ENCODE assay signal across 21 cellular contexts in the genomic region with DNA sequence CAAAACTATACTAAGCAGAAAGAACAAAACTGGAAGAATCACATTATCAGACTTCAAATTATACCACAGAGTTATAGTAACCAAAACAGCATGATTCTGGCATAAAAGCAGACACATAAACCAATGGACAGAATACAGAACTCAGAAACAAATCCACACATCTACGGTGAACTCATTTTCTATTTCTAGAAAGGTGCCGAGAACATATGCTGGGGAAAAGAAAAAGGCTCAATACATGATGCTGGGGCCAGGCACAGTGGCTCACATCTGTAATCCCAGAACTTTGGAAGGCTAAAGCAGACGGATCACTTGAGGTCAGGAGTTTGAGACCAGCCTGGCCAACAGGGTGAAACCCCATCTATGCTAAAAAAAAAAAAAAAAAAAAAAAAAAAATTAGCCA.
"Had no signal": no experiment of that assay in that cellular context is flagged by ENCODE, and none has a peak within 500 bp of the region (broad histone marks: within the 10 kb centered on the region; RNA-seq: fewer than 3 reads in every experiment).

No MANE protein-coding gene starts in this region.

- H3K27me3 Mint-ChIP-seq: activated CD4-positive, alpha-beta memory T cell treated with anti-CD3 and anti-CD28 coated beads, Interleukin-2, amount 10 ng/mL, durations not matched to agents 7 days and 5 days; activated CD4-positive, alpha-beta T cell treated with anti-CD3 and anti-CD28 coated beads for 36 hours; activated naive CD8-positive, alpha-beta T cell treated with anti-CD3 and anti-CD28 coated beads, Interleukin-2, amount 10 ng/mL, durations not matched to agents 7 days and 5 days had no signal

- H3K9me3 ChIP-seq: adrenal gland, MG63 had no signal

- H3K4me3 Mint-ChIP-seq: activated CD4-positive, alpha-beta memory T cell treated with anti-CD3 and anti-CD28 coated beads, Interleukin-2, amount 10 ng/mL, durations not matched to agents 7 days and 5 days; activated CD4-positive, alpha-beta T cell treated with anti-CD3 and anti-CD28 coated beads for 36 hours; activated naive CD8-positive, alpha-beta T cell treated with anti-CD3 and anti-CD28 coated beads, Interleukin-2, amount 10 ng/mL, durations not matched to agents 7 days and 5 days had no signal

- H3K27ac ChIP-seq: adrenal gland, VCaP had no signal

- H3K4me3 ChIP-seq: adrenal gland, MG63 had no signal

- DNase-seq: activated CD4-positive, alpha-beta memory T cell treated with anti-CD3 and anti-CD28 coated beads, Interleukin-2, amount 10 ng/mL, durations not matched to agents 7 days and 5 days; activated CD4-positive, alpha-beta T cell treated with anti-CD3 and anti-CD28 coated beads for 36 hours; activated CD4-positive, alpha-beta T cell treated with anti-CD3 and anti-CD28 coated beads, Interleukin-2, amount 50 U/mL, for 1 hour; activated effector memory CD4-positive, alpha-beta T cell treated with Interleukin-2 at 50 U/mL for 16 hours; activated naive CD4-positive, alpha-beta T cell treated with Interleukin-2 at 50 U/mL for 16 hours; activated naive CD8-positive, alpha-beta T cell treated with anti-CD3 and anti-CD28 coated beads, Interleukin-2, amount 10 ng/mL, durations not matched to agents 7 days and 5 days; adrenal gland; anterior cingulate cortex; central memory CD4-positive, alpha-beta T cell; MG63; MV-4-11; NCI-H1092 treated with DMSO at 0.1 percent for 48 hours; NCI-H1417 treated with DMSO at 0.1 percent for 48 hours; NCI-H1694 treated with DMSO at 0.1 percent for 48 hours; NCI-H2029 treated with DMSO at 0.1 percent for 48 hours; NCI-H345; NCI-H510A; NCI-H526 treated with DMSO at 0.1 percent for 48 hours; NCI-H82; SIG-M5 had no signal

- H3K4me1 ChIP-seq: adrenal gland had no signal

- ATAC-seq: activated CD4-positive, alpha-beta T cell treated with anti-CD3 and anti-CD28 coated beads for 36 hours had no signal

- H3K27ac Mint-ChIP-seq: activated CD4-positive, alpha-beta memory T cell treated with anti-CD3 and anti-CD28 coated beads, Interleukin-2, amount 10 ng/mL, durations not matched to agents 7 days and 5 days; activated CD4-positive, alpha-beta T cell treated with anti-CD3 and anti-CD28 coated beads for 36 hours; activated naive CD8-positive, alpha-beta T cell treated with anti-CD3 and anti-CD28 coated beads, Interleukin-2, amount 10 ng/mL, durations not matched to agents 7 days and 5 days had no signal

- H3K36me3 ChIP-seq: adrenal gland, MG63 had no signal

- H3K27me3 ChIP-seq: adrenal gland, MG63 had no signal

- H3K9me3 Mint-ChIP-seq: activated CD4-positive, alpha-beta memory T cell treated with anti-CD3 and anti-CD28 coated beads, Interleukin-2, amount 10 ng/mL, durations not matched to agents 7 days and 5 days had no signal
